In the genomic region with DNA sequence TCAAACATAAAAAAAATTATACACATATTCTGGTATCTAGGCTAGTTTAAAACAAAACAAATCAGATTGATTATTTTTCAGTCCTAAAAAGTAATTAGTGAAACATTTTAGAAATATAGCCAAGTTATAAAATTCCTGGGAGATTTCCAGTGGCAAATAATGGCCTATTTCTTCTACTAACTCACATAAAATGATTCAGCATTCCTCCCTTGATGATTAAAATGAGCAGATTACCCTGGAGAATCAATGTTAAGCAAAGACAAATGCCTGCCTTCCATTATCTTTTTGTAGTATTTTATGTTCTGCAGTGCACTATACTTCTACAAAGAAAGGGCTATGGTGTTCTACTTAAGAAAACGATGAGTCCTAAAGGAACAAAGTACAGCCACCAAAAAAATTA, we compare ENCODE assay signal across 1 cellular context.
TF ChIP-seq lines count a peak whose summit lies in the region.

No MANE protein-coding gene starts in this region.

TF ChIP-seq in SK-N-SH, 30 proteins besides CTCF, POLR2A, EP300 and RAD21 (continued from another document):
- TF ChIP-seq, protein P1, sequence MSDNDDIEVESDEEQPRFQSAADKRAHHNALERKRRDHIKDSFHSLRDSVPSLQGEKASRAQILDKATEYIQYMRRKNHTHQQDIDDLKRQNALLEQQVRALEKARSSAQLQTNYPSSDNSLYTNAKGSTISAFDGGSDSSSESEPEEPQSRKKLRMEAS (IDR thresholded peaks at IDR 0.05; ENCODE audit: low read depth), result no peak
- no peak for TF ChIP-seq GABPA (IDR thresholded peaks at IDR 0.05; ENCODE audit: low read depth)
- no peak for TF ChIP-seq SIN3A (IDR thresholded peaks at IDR 0.05; ENCODE audit: borderline replicate concordance, low read depth, low read length)
